In the genomic region with DNA sequence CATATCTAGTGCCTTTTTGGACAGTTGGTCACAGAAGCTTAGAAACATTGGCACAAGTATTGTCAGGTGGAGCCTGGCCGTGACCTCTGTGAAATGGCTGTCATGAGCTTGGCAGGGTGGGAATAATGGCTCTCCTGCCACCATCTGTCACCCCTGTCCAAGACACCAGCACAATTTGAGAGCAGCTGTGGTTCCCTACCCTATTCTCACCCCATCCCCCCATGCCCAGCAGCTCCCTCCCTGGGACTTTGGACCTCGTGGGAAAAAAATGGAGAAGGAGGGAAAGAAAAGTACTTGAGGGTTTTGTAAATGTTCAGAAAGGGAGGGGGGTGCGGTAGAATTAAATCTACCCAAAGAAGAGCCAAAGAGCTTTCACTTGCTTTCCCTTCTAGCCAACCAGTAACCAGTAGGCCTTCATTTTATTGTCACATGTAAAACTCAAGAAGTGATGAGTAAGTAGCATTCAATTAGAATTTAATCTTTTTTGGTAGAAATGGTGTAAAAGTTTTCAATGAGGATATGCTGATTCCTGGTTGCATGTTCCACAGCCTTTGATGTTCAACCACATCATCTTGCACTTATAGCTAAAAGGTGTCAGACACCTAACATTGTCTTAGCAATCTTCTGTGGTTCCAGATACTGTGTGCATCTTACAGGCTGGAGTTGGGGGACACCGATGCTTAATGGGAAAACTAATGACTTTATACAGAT, we compare ENCODE assay signal across 13 cellular contexts.
DNase-seq lines count a peak whose midpoint lies in the region; ATAC-seq and TF ChIP-seq lines count a peak whose summit lies in the region.
"Had no signal": no experiment of that assay in that cellular context is flagged by ENCODE, and none has a peak within 500 bp of the region (broad histone marks: within the 10 kb centered on the region; RNA-seq: fewer than 3 reads in every experiment).

No MANE protein-coding gene starts in this region.

- H3K4me2 ChIP-seq in Loucy (ENCODE audit: low read depth, low read length, poor library complexity, severe bottlenecking), result peak overlapping the region; percentile 30

- in situ Hi-C loops in GM13977 (cut with MboI; ENCODE audit: low pct_unique_long_range_greater_than_20kb, low sequenced_read_pairs, unreplicated experiment), result no loop called here

- peak overlapping the region; percentile 8 to 72 (median 54) for H3K27ac ChIP-seq in body of pancreas
- H3K27ac ChIP-seq: upper lobe of right lung had no signal

- H2AFZ ChIP-seq in Loucy (ENCODE audit: low read length), result peak overlapping the region; percentile 41

- no peaks in the 10 kb centered on the region for H3K79me2 ChIP-seq in Loucy (ENCODE audit: insufficient read depth, low read length)

- no peaks in the 10 kb centered on the region for H3K27me3 ChIP-seq in Loucy (ENCODE audit: insufficient read depth, low read length, poor library complexity, severe bottlenecking)
- no peaks in the 10 kb centered on the region for H3K27me3 ChIP-seq in body of pancreas
- H3K27me3 ChIP-seq: upper lobe of right lung had no signal

- no peak overlapping the region for H3K27ac Mint-ChIP-seq in activated naive CD4-positive, alpha-beta T cell treated with anti-CD3 and anti-CD28 coated beads, Interleukin-2, amount 50 U/mL, for 24 hours
- H3K27ac Mint-ChIP-seq in activated naive CD4-positive, alpha-beta T cell treated with anti-CD3 and anti-CD28 coated beads for 36 hours, result no peak overlapping the region

- H3K9ac ChIP-seq in Loucy (ENCODE audit: low read depth, low read length, poor library complexity, severe bottlenecking), result no peak overlapping the region

- no peaks in the 10 kb centered on the region for H4K20me1 ChIP-seq in Loucy (ENCODE audit: insufficient read depth, low read length, poor library complexity, severe bottlenecking)

- no peaks in the 10 kb centered on the region for H3K9me3 ChIP-seq in Loucy (ENCODE audit: insufficient read depth, low read depth, low read length)
- no peaks in the 10 kb centered on the region for H3K9me3 ChIP-seq in body of pancreas
- H3K9me3 ChIP-seq: upper lobe of right lung had no signal

- H3K4me3 Mint-ChIP-seq in activated naive CD4-positive, alpha-beta T cell treated with anti-CD3 and anti-CD28 coated beads, Interleukin-2, amount 50 U/mL, for 24 hours, result peak overlapping the region; percentile 42
- no peak overlapping the region for H3K4me3 Mint-ChIP-seq in activated naive CD4-positive, alpha-beta T cell treated with anti-CD3 and anti-CD28 coated beads for 36 hours

- intact Hi-C loops in activated naive CD4-positive, alpha-beta T cell treated with anti-CD3 and anti-CD28 coated beads for 36 hours (cut with micrococcal nuclease), result no loop called here
- intact Hi-C loops in body of pancreas (cut with DNase I), result no loop called here

- H3K36me3 Mint-ChIP-seq in activated naive CD4-positive, alpha-beta T cell treated with anti-CD3 and anti-CD28 coated beads, Interleukin-2, amount 50 U/mL, for 24 hours, result peaks cover 2% of the 10 kb centered on the region
- H3K36me3 Mint-ChIP-seq in activated naive CD4-positive, alpha-beta T cell treated with anti-CD3 and anti-CD28 coated beads for 36 hours (ENCODE audit: low read depth), result no peaks in the 10 kb centered on the region

- H3F3A ChIP-seq in Loucy (ENCODE audit: low read depth), result no peaks in the 10 kb centered on the region

- H3K27me3 Mint-ChIP-seq in activated naive CD4-positive, alpha-beta T cell treated with anti-CD3 and anti-CD28 coated beads, Interleukin-2, amount 50 U/mL, for 24 hours, result no peaks in the 10 kb centered on the region
- no peaks in the 10 kb centered on the region for H3K27me3 Mint-ChIP-seq in activated naive CD4-positive, alpha-beta T cell treated with anti-CD3 and anti-CD28 coated beads for 36 hours (ENCODE audit: low read depth)

- H3K4me3 ChIP-seq in Loucy (ENCODE audit: low read length, poor library complexity, severe bottlenecking) (peak overlapping the region; percentile 12), body of pancreas (no peak overlapping the region)
- H3K4me3 ChIP-seq: upper lobe of right lung had no signal

- no peaks in the 10 kb centered on the region for H3K36me3 ChIP-seq in Loucy (ENCODE audit: insufficient read depth, low read length)
- no peaks in the 10 kb centered on the region for H3K36me3 ChIP-seq in body of pancreas (replicated peaks in 1 of 2; ENCODE audit: insufficient read depth in 1 of 2, low read depth in 2 of 2)
- H3K36me3 ChIP-seq: upper lobe of right lung had no signal

- TF ChIP-seq POLR2A in body of pancreas (IDR thresholded peaks at IDR 0.05), result no peak

- DNase-seq in activated naive CD4-positive, alpha-beta T cell treated with anti-CD3 and anti-CD28 coated beads for 36 hours, result no peak
- DNase-seq in body of pancreas (peak; percentile 81 to 91 (median 86)), GM13977 (ENCODE audit: low spot score) (no peak), NCI-H1105 (lab: John Stamatoyannopoulos, UW) (no peak)
- DNase-seq: Calu3; caudate nucleus; foreskin fibroblast; stimulated activated CD4-positive, alpha-beta T cell treated with anti-CD3 and anti-CD28 coated beads, Interleukin-4, amount 100 ng/mL, for 24 hours; upper lobe of right lung had no signal

- CTCF ChIA-PET in activated naive CD4-positive, alpha-beta T cell treated with anti-CD3 and anti-CD28 coated beads for 36 hours (lab: Charles Lee), result interaction anchor here (1.7 kb wide), 1 partner anchor 8 kb away, joined by 8 read pairs; no protein-coding TSS in a partner anchor

- 44 to 53% methylated on average over 4 of the region's 4 CpGs for WGBS in body of pancreas, 2 donors

- ATAC-seq in body of pancreas (peak; percentile 93), HG03280 (IDR thresholded peaks at IDR 0.05; ENCODE audit: unreplicated experiment) (no peak), HG03135 (IDR thresholded peaks at IDR 0.05; ENCODE audit: unreplicated experiment) (no peak)
- ATAC-seq: upper lobe of right lung had no signal

- H3K9me3 Mint-ChIP-seq in activated naive CD4-positive, alpha-beta T cell treated with anti-CD3 and anti-CD28 coated beads, Interleukin-2, amount 50 U/mL, for 24 hours, result no peaks in the 10 kb centered on the region
- H3K9me3 Mint-ChIP-seq in activated naive CD4-positive, alpha-beta T cell treated with anti-CD3 and anti-CD28 coated beads for 36 hours, result no peaks in the 10 kb centered on the region

- no peak for TF ChIP-seq CTCF in Loucy (conservative IDR thresholded peaks at IDR 0.05; ENCODE audit: low read length)
- no peak for TF ChIP-seq CTCF in body of pancreas (IDR thresholded peaks at IDR 0.05)
- TF ChIP-seq CTCF in GM13977 (IDR thresholded peaks at IDR 0.05; ENCODE audit: extremely low read depth, insufficient read depth, missing control alignments), result no peak

- H3K9me2 ChIP-seq in Loucy (replicated peaks; ENCODE audit: low read depth, low read length), result no peaks in the 10 kb centered on the region

- H3K4me1 Mint-ChIP-seq in activated naive CD4-positive, alpha-beta T cell treated with anti-CD3 and anti-CD28 coated beads, Interleukin-2, amount 50 U/mL, for 24 hours, result peaks cover 15% of the 10 kb centered on the region
- peaks cover 16% of the 10 kb centered on the region for H3K4me1 Mint-ChIP-seq in activated naive CD4-positive, alpha-beta T cell treated with anti-CD3 and anti-CD28 coated beads for 36 hours (ENCODE audit: low read depth)

- H3K4me1 ChIP-seq in Loucy (ENCODE audit: insufficient read depth, low read length, poor library complexity, severe bottlenecking) (peaks cover 65% of the 10 kb centered on the region), body of pancreas (peaks cover 56% of the 10 kb centered on the region)
- H3K4me1 ChIP-seq: upper lobe of right lung had no signal

Comparison
In these comparisons a context has a peak if more than half of its experiments do, and no peak if none do; other contexts are left out.
1. DNase-seq: peak in body of pancreas (4 of 4); none in activated naive CD4-positive, alpha-beta T cell treated with anti-CD3 and anti-CD28 coated beads for 36 hours (single experiment), GM13977 (single experiment) and NCI-H1105 (single experiment).